11 cellular contexts compared by ENCODE assay signal in the genomic region with DNA sequence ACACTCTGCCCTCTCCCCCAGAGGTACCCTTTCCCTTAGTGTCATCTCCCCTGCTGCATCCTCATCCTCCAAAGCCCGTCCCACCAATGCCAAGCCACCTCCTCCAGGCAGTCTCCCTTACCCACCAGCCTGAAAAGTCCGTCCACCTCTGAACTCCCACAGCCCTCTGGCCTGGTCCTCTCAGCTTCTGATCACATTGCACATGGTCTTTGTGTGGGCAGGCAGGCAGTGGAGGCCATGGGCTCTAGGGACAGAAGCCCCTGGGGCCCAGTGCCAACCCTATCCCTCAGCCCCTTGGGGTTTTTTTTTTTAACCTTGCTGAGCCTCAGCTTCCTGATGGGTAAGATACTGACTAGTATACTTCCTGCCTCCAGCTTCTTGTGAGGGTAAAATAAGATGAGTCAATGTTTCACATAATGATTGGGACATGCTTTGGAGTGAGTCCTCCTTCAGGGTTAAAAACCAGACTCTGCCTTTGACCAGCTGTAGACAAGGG. TPM values are rescaled to one million over a fixed set of nuclear protein-coding genes. Genes with fewer than 3 reads are reported as not detected.
DNase-seq lines count a peak whose midpoint lies in the region; ATAC-seq, FAIRE-seq and TF ChIP-seq lines count a peak whose summit lies in the region.
"Had no signal": no experiment of that assay in that cellular context is flagged by ENCODE, and none has a peak within 500 bp of the region (broad histone marks: within the 10 kb centered on the region; RNA-seq: fewer than 3 reads in every experiment).

No MANE protein-coding gene starts in this region.

- H3K79me2 ChIP-seq in keratinocyte (ENCODE audit: control insufficient read depth, insufficient read depth, low read length) = no peaks in the 10 kb centered on the region

- peaks cover 18% of the 10 kb centered on the region for H3K4me1 Mint-ChIP-seq in T-helper 17 cell

- H3K36me3 ChIP-seq in keratinocyte (ENCODE audit: control insufficient read depth in 2 of 2, extremely low read depth in 1 of 2, insufficient read depth in 2 of 2, low read length in 2 of 2) (no peaks in the 10 kb centered on the region), WERI-Rb-1 (no peaks in the 10 kb centered on the region)
- H3K36me3 ChIP-seq: upper lobe of left lung had no signal

- H3K9me3 ChIP-seq in T-helper 17 cell (ENCODE audit: control insufficient read depth, low read length, poor library complexity, severe bottlenecking) (no peaks in the 10 kb centered on the region), keratinocyte (ENCODE audit: control insufficient read depth, low read depth, low read length) (no peaks in the 10 kb centered on the region), WERI-Rb-1 (ENCODE audit: severe bottlenecking) (no peaks in the 10 kb centered on the region)
- H3K9me3 ChIP-seq: upper lobe of left lung had no signal

- ATAC-seq in HG02759 (IDR thresholded peaks at IDR 0.05; ENCODE audit: unreplicated experiment) (peak; percentile 67), T-helper 17 cell (no peak)

- H4K20me1 ChIP-seq in keratinocyte (ENCODE audit: control insufficient read depth, extremely low read depth, insufficient read depth, low read length) = no peaks in the 10 kb centered on the region

- H3K27me3 ChIP-seq in keratinocyte (ENCODE audit: control insufficient read depth, extremely low read depth, insufficient read depth, low read length) (peaks cover 17% of the 10 kb centered on the region), WERI-Rb-1 (ENCODE audit: insufficient read depth, low read depth, severe bottlenecking) (no peaks in the 10 kb centered on the region)
- H3K27me3 ChIP-seq: upper lobe of left lung had no signal

- DNase-seq in EH (ENCODE audit: low read depth) (peak; percentile 82), T-helper 17 cell (no peak), keratinocyte (ENCODE audit: low read depth, low spot score) (no peak), activated gamma-delta T cell treated with Interleukin-2 at 50 U/mL for 16 hours (no peak), WERI-Rb-1 (no peak), NCI-H146 (lab: John Stamatoyannopoulos, UW) (no peak), DMS79 treated with DMSO at 0.1 percent for 48 hours (lab: John Stamatoyannopoulos, UW) (no peak)
- DNase-seq: NCI-H1092 treated with DMSO at 0.1 percent for 48 hours, upper lobe of left lung had no signal

- FAIRE-seq in keratinocyte (lab: Jason Lieb, UNC) = peak; percentile 56

- H3K4me2 ChIP-seq in keratinocyte (ENCODE audit: control insufficient read depth, extremely low read depth, insufficient read depth, low read depth, low read length) = no peak overlapping the region

- H3K4me1 ChIP-seq in keratinocyte (ENCODE audit: control insufficient read depth, extremely low read depth, insufficient read depth, low read length) = peaks cover 8% of the 10 kb centered on the region

- H3K4me3 ChIP-seq in keratinocyte (ENCODE audit: control insufficient read depth in 2 of 3, extremely low read depth in 1 of 3, insufficient read depth in 2 of 3, low read depth in 1 of 3, low read length in 3 of 3) (no peak overlapping the region), WERI-Rb-1 (ENCODE audit: low read depth, low read length) (no peak overlapping the region)
- H3K4me3 ChIP-seq: upper lobe of left lung had no signal

- no peaks in the 10 kb centered on the region for H3K36me3 Mint-ChIP-seq in T-helper 17 cell (ENCODE audit: low read depth)

- H3K27me3 Mint-ChIP-seq in T-helper 17 cell = peaks cover 4% of the 10 kb centered on the region

- H3K9ac ChIP-seq in keratinocyte (ENCODE audit: control insufficient read depth, extremely low read depth, insufficient read depth, low read length) = no peak overlapping the region

- H3K27ac Mint-ChIP-seq in T-helper 17 cell = peak overlapping the region; percentile 70

- H3K27ac ChIP-seq in keratinocyte (ENCODE audit: control insufficient read depth, insufficient read depth, low read length) (no peak overlapping the region), WERI-Rb-1 (no peak overlapping the region)

- peak overlapping the region; percentile 61 for H3K4me3 Mint-ChIP-seq in T-helper 17 cell

- H2AFZ ChIP-seq in keratinocyte (ENCODE audit: control insufficient read depth, low read length) = no peak overlapping the region

- H3K9me1 ChIP-seq in keratinocyte (ENCODE audit: control insufficient read depth, extremely low read depth, insufficient read depth, low read length) = no peaks in the 10 kb centered on the region

- dilution Hi-C loops in keratinocyte (cut with MboI; ENCODE audit: extremely low pct_ligation_motif_present, low sequenced_read_pairs) = no loop called here

- TF ChIP-seq CTCF in keratinocyte (optimal IDR thresholded peaks at IDR 0.05 in 1 of 3, IDR thresholded peaks at IDR 0.05 in 1 of 3, conservative IDR thresholded peaks at IDR 0.05 in 1 of 3; ENCODE audit: extremely low read depth in 1 of 3, insufficient read depth in 2 of 3, low read length in 3 of 3) = no peak
- TF ChIP-seq CTCF in WERI-Rb-1 (IDR thresholded peaks at IDR 0.05; ENCODE audit: low read depth, low read length) = no peak

RNA-seq across cellular contexts. Expression of gene CSF1R, which starts 19.4 kb away (rescaled TPM):
- 1 to 10 TPM; 2.7 to 3.4 TPM for total RNA-seq in T-helper 17 cell
- 0.21 TPM in 1 of 3 replicates, not detected in the others for polyA plus RNA-seq in keratinocyte
- 0.09 TPM for polyA plus RNA-seq in keratinocyte (2011; ENCODE audit: low read depth)
- polyA plus RNA-seq in keratinocyte (2011; cell fraction: cytosol; rRNA removed) = 0.03 and 0.10 TPM in 2 replicates
- 0.10 and 0.13 TPM in 2 replicates for polyA plus RNA-seq in keratinocyte (2011; cell fraction: nucleus; rRNA removed)
- 0.08 TPM in 1 of 2 replicates, not detected in the other for polyA plus RNA-seq in keratinocyte (2012; ENCODE audit: low replicate concordance)
- polyA minus RNA-seq in keratinocyte = 0.10 to 0.32 TPM in 2 of 3 replicates, not detected in the other
- polyA minus RNA-seq in keratinocyte (2011; cell fraction: cytosol; rRNA and poly(A)+ RNA removed) = not detected
- not detected in 2 replicates for polyA minus RNA-seq in keratinocyte (2011; cell fraction: nucleus; rRNA and poly(A)+ RNA removed)
- total RNA-seq: activated CD8-positive, alpha-beta memory T cell treated with anti-CD3 and anti-CD28 coated beads for 36 hours had no signal
